Comparison of ENCODE assay signal across 16 cellular contexts in genomic region chr13:102311901-102312300, GRCh38.
DNase-seq lines count a peak whose midpoint lies in the region; ATAC-seq and TF ChIP-seq lines count a peak whose summit lies in the region.
"Had no signal": no experiment of that assay in that cellular context is flagged by ENCODE, and none has a peak within 500 bp of the region (broad histone marks: within the 10 kb centered on the region; RNA-seq: fewer than 3 reads in every experiment).

No MANE protein-coding gene starts in this region.

- TF ChIP-seq EP300 in gastroesophageal sphincter (IDR thresholded peaks at IDR 0.05), result no peak

- TF ChIP-seq POLR2A in gastroesophageal sphincter (IDR thresholded peaks at IDR 0.05), result no peak

- H3K27ac ChIP-seq in gastroesophageal sphincter, result peak overlapping the region in 3 of 4 donors; percentile 41 to 47 (median 42)
- H3K27ac ChIP-seq: HL-60, SJSA1 had no signal

- no peak for DNase-seq in sciatic nerve (ENCODE audit: low spot score)
- no peak for DNase-seq in D341Med (ENCODE audit: low spot score)
- DNase-seq in SK-N-DZ (ENCODE audit: low spot score), result no peak
- DNase-seq in midbrain (lab: John Stamatoyannopoulos, UW), result no peak
- DNase-seq: activated CD8-positive, alpha-beta memory T cell treated with anti-CD3 and anti-CD28 coated beads, Interleukin-2, amount 10 ng/mL, durations not matched to agents 7 days and 5 days; activated naive CD4-positive, alpha-beta T cell; effector CD4-positive, alpha-beta T cell; mammary epithelial cell; NCI-H1694; small intestine had no signal

- no peak for TF ChIP-seq CTCF in gastroesophageal sphincter (IDR thresholded peaks at IDR 0.05)

- H3K9me3 ChIP-seq in gastroesophageal sphincter, result no peaks in the 10 kb centered on the region
- H3K9me3 ChIP-seq: SJSA1 had no signal

- no peaks in the 10 kb centered on the region for H3K36me3 ChIP-seq in gastroesophageal sphincter
- H3K36me3 ChIP-seq: SJSA1 had no signal

- H3K27me3 ChIP-seq in gastroesophageal sphincter, result no peaks in the 10 kb centered on the region
- H3K27me3 ChIP-seq: SJSA1 had no signal

- no peak overlapping the region for H3K4me3 ChIP-seq in gastroesophageal sphincter
- H3K4me3 ChIP-seq: SJSA1 had no signal

- ATAC-seq in GM18511 (IDR thresholded peaks at IDR 0.05; ENCODE audit: unreplicated experiment), result peak; percentile 81
- peak; percentile 80 for ATAC-seq in GM21360 (IDR thresholded peaks at IDR 0.05; ENCODE audit: unreplicated experiment)
- ATAC-seq in HG03103 (IDR thresholded peaks at IDR 0.05; ENCODE audit: low read depth, unreplicated experiment), result peak; percentile 95
- no peak for ATAC-seq in gastroesophageal sphincter
- ATAC-seq in sciatic nerve, result no peak
- ATAC-seq: activated CD8-positive, alpha-beta memory T cell treated with anti-CD3 and anti-CD28 coated beads, Interleukin-2, amount 10 ng/mL, durations not matched to agents 7 days and 5 days had no signal

- intact Hi-C loops in sciatic nerve (cut with DNase I), result no loop called here

- WGBS in gastroesophageal sphincter (ENCODE audit: low coverage in 1 of 2), 2 donors, result 64 to 72% methylated on average over 3 of the region's 3 CpGs

- peaks cover 0 to 18% (median 3%) of the 10 kb centered on the region in 3 donors for H3K4me1 ChIP-seq in gastroesophageal sphincter
- H3K4me1 ChIP-seq: SJSA1 had no signal

Comparison
In these comparisons a context has a peak if more than half of its experiments do, and no peak if none do; other contexts are left out.
1. ATAC-seq: peak in GM18511 (single experiment), GM21360 (single experiment) and HG03103 (single experiment); none in gastroesophageal sphincter (single experiment) and sciatic nerve (single experiment).